ENCODE assay signal across 14 cellular contexts in the genomic region with DNA sequence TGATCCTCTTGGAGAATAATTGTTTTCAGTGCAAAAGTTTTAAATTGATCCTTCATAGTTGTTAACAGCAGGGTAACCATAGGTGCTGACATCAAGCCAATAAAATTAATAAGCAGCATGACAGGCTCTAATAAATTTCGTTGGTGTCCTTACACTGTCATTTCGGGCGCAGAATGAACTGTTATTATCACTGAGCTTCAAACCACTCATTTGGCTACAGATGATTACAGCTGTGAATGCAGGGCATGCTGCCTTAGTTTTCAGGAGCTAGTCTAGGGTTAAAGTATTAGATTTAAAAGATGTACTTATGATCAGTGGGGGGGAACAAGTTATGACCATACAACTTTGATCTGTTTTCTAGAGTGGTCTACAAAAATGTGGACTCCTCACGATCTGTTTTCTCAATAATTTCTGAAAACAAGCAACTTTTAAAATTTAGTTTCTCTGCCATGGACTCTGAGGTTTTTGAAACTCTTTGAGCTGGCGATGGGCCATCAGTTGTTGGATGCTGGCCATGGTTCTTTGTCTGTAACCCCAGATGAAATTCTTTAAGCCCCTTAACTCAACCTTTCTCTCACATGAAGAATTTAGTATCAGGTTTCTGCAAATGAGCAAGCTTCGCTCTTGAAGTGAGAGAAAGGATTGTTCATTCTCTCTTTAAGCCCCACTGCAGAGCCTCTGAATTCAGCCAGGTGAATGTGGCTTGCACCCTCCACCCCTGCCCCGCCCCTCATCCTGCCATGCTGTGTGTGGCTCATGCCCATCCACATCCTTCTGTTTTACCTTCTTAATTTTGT.
DNase-seq lines count a peak whose midpoint lies in the region; ATAC-seq and TF ChIP-seq lines count a peak whose summit lies in the region.
"Had no signal": no experiment of that assay in that cellular context is flagged by ENCODE, and none has a peak within 500 bp of the region (broad histone marks: within the 10 kb centered on the region; RNA-seq: fewer than 3 reads in every experiment).

No MANE protein-coding gene starts in this region.

- no peaks in the 10 kb centered on the region for H3K36me3 Mint-ChIP-seq in WTC11

- TF ChIP-seq CTCF in OCI-LY1 (IDR thresholded peaks at IDR 0.05; ENCODE audit: low read length) (no peak), spleen (IDR thresholded peaks at IDR 0.05 in 8 of 11, conservative IDR thresholded peaks at IDR 0.05 in 3 of 11) (no peak), WTC11 (IDR thresholded peaks at IDR 0.05) (no peak)

- no peak overlapping the region for H3K27ac Mint-ChIP-seq in WTC11
- H3K27ac Mint-ChIP-seq: activated naive CD4-positive, alpha-beta T cell treated with anti-CD3 and anti-CD28 coated beads for 36 hours had no signal

- H3K27me3 Mint-ChIP-seq in WTC11 (ENCODE audit: low read depth) = no peaks in the 10 kb centered on the region
- H3K27me3 Mint-ChIP-seq: IgD-negative memory B cell had no signal

- H3K4me1 Mint-ChIP-seq in WTC11 = peaks cover 27% of the 10 kb centered on the region

- H3K36me3 ChIP-seq in OCI-LY1 (ENCODE audit: insufficient read depth, low read length) (peaks cover 71% of the 10 kb centered on the region), spleen (peaks cover 0 to 52% (median 6%) of the 10 kb centered on the region in 6 donors)

- ATAC-seq in GM21825 (IDR thresholded peaks at IDR 0.05; ENCODE audit: unreplicated experiment) (no peak), WTC11 (no peak)

- H3K4me1 ChIP-seq in OCI-LY1 (ENCODE audit: insufficient read depth, low read length, severe bottlenecking) (peaks cover 60% of the 10 kb centered on the region), spleen (peaks cover 35 to 73% (median 52%) of the 10 kb centered on the region in 6 donors)

- no peaks in the 10 kb centered on the region for H4K20me1 ChIP-seq in OCI-LY1 (ENCODE audit: insufficient read depth, low read length)

- CTCF ChIA-PET in WTC11 (lab: Charles Lee) = interaction anchor here (1.5 kb wide), 1 partner anchor 80 kb away, joined by 5 read pairs; no protein-coding TSS in a partner anchor

- H3K4me2 ChIP-seq in OCI-LY1 (ENCODE audit: low read length) = peak overlapping the region; percentile 68

- TF ChIP-seq POLR2A in spleen (IDR thresholded peaks at IDR 0.05) = no peak

- POLR2A ChIA-PET in WTC11 (lab: Charles Lee) = interaction anchor here (0.7 kb wide), 2 partner anchors 16 to 167 kb away, joined by 3 to 5 read pairs; no protein-coding TSS in a partner anchor

- peak; percentile 30 to 75 for DNase-seq in NCI-H524 (lab: John Stamatoyannopoulos, UW)
- DNase-seq in NCI-H524 treated with DMSO at 0.1 percent for 48 hours (lab: John Stamatoyannopoulos, UW) = no peak
- DNase-seq in fibroblast of the conjunctiva (ENCODE audit: low read depth) = peak; percentile 12
- DNase-seq in spleen = no peak
- DNase-seq in WTC11 (ENCODE audit: low spot score) = no peak
- DNase-seq in NCI-H2029 (lab: John Stamatoyannopoulos, UW) = no peak
- DNase-seq: activated naive CD4-positive, alpha-beta T cell treated with anti-CD3 and anti-CD28 coated beads for 36 hours; NCI-H1930; stimulated activated CD4-positive, alpha-beta T cell treated with anti-CD3 and anti-CD28 coated beads, Interleukin-15, amount 100 ng/mL, for 24 hours; trophoblast cell had no signal

- H3K9me3 ChIP-seq in OCI-LY1 (ENCODE audit: low read length) (no peaks in the 10 kb centered on the region; the same call in 1 of the 2 replicates), spleen (no peaks in the 10 kb centered on the region)

- no peaks in the 10 kb centered on the region for H3F3A ChIP-seq in OCI-LY1 (ENCODE audit: insufficient read depth, low read length)

- intact Hi-C loops in spleen (cut with DNase I; ENCODE audit: low total_unique reads) = no loop called here

- H3K9ac ChIP-seq in OCI-LY1 (ENCODE audit: low read length) = peak overlapping the region; percentile 31; the same call in 1 of the 2 replicates

- H3K4me3 ChIP-seq in OCI-LY1 (ENCODE audit: low read depth, low read length, poor library complexity, severe bottlenecking) = peak overlapping the region; percentile 19
- no peak overlapping the region for H3K4me3 ChIP-seq in spleen
- H3K4me3 ChIP-seq: lung had no signal

- no peaks in the 10 kb centered on the region for H3K9me2 ChIP-seq in OCI-LY1 (ENCODE audit: low read depth, low read length)

- H2AFZ ChIP-seq in OCI-LY1 (ENCODE audit: low read length) = no peak overlapping the region

- peaks cover 32% of the 10 kb centered on the region; the same call in 1 of the 2 replicates for H3K79me2 ChIP-seq in OCI-LY1 (ENCODE audit: insufficient read depth, low read length)

- 61 to 78% (median 64%) methylated on average over 7 of the region's 7 CpGs for WGBS in spleen, 5 donors

- H3K4me3 Mint-ChIP-seq in WTC11 = no peak overlapping the region
- H3K4me3 Mint-ChIP-seq: activated naive CD4-positive, alpha-beta T cell treated with anti-CD3 and anti-CD28 coated beads for 36 hours had no signal

- H3K27me3 ChIP-seq in OCI-LY1 (ENCODE audit: insufficient read depth, low read length) = no peaks in the 10 kb centered on the region
- no peaks in the 10 kb centered on the region for H3K27me3 ChIP-seq in spleen (replicated peaks in 1 of 7)

- peak overlapping the region; percentile 89 for H3K27ac ChIP-seq in OCI-LY1 (ENCODE audit: low read depth, low read length, poor library complexity, severe bottlenecking)
- peak overlapping the region in 5 of 8 donors; percentile 16 to 64 (median 37) for H3K27ac ChIP-seq in spleen

- no peaks in the 10 kb centered on the region for H3K9me3 Mint-ChIP-seq in WTC11
- H3K9me3 Mint-ChIP-seq: activated naive CD4-positive, alpha-beta T cell treated with anti-CD3 and anti-CD28 coated beads for 36 hours; IgD-negative memory B cell had no signal

TF ChIP-seq in WTC11, 78 proteins besides CTCF, POLR2A, EP300 and RAD21:
- no peak for TF ChIP-seq MXD4 (CRISPR knock-in tag; IDR thresholded peaks at IDR 0.05; ENCODE audit: borderline replicate concordance)

Comparison
In these comparisons a context has a peak if more than half of its experiments do, and no peak if none do; other contexts are left out.
1. DNase-seq: peak in NCI-H524 (2 of 2) and fibroblast of the conjunctiva (single experiment); none in NCI-H524 treated with DMSO at 0.1 percent for 48 hours (single experiment), spleen (single experiment), WTC11 (single experiment) and NCI-H2029 (single experiment).